Comparison of ENCODE assay signal across 8 cellular contexts in genomic region chr12:71994715-71995114, GRCh38. TPM values are rescaled to one million over a fixed set of nuclear protein-coding genes. Genes with fewer than 3 reads are reported as not detected.
"Had no signal": no experiment of that assay in that cellular context is flagged by ENCODE, and none has a peak within 500 bp of the region (broad histone marks: within the 10 kb centered on the region; RNA-seq: fewer than 3 reads in every experiment).

No MANE protein-coding gene starts in this region.

- FAIRE-seq: G401.6, GM12891, GM12892, GM18507, GM19239 had no signal

- DNase-seq: GDM1, GF-D8 had no signal

RNA-seq across cellular contexts. Expression of gene TPH2, which starts 56.1 kb away (rescaled TPM):
- total RNA-seq: G401 had no signal
